In the genomic region with DNA sequence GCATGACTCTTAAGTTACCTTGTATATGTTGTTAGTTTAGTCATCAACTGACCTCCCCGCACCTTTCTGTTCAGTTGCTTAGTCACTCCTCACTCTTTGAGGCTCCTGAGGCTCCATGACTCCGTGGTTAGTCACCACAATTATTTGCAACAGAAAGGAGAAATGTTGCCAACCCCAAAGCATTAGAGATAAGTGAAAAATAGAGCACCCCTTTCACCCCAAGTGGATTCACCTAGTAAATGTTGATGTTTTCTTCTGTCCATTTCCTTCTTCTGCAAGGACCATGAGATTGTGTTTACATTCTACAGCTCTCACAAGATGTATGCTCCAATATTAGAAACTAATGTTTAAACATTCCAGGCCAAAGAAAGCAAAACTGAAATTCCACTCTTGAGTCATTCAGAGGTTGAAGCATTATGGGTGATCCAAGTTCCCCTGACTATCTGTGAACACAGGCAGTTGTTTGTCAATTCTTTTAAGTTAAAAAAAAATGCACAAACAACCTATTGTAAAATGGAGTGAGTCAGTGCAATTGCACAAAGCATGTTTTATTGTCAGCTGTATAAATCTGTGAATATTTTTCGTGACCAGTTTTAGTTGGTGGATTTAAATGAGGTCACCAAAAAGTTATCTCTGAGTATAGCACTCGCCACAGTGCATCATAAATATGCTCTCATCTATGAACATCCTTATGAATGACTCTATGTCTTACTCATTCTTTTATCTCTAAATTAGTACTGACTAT, we compare ENCODE assay signal across 9 cellular contexts.
DNase-seq lines count a peak whose midpoint lies in the region; ATAC-seq and TF ChIP-seq lines count a peak whose summit lies in the region.
"Had no signal": no experiment of that assay in that cellular context is flagged by ENCODE, and none has a peak within 500 bp of the region (broad histone marks: within the 10 kb centered on the region; RNA-seq: fewer than 3 reads in every experiment).

No MANE protein-coding gene starts in this region.

- TF ChIP-seq CTCF in HFFc6 (IDR thresholded peaks at IDR 0.05): no peak
- TF ChIP-seq CTCF in OCI-LY3 (IDR thresholded peaks at IDR 0.05; ENCODE audit: low read depth, low read length): no peak

- no peak overlapping the region for H3K27ac ChIP-seq in OCI-LY3 (ENCODE audit: low read length)

- no peaks in the 10 kb centered on the region for H4K20me1 ChIP-seq in OCI-LY3 (ENCODE audit: insufficient read depth, low read length)

- peak overlapping the region; percentile 95 for H3K27ac Mint-ChIP-seq in HFFc6
- H3K27ac Mint-ChIP-seq: dendritic cell treated with granulocyte-macrophage colony-stimulating factor and Interleukin-4, amounts not matched to agents 40 ng/mL and 50 ng/mL, for 4 days had no signal

- H3K79me2 ChIP-seq in OCI-LY3 (ENCODE audit: low read length): no peaks in the 10 kb centered on the region

- ATAC-seq in GM21447 (IDR thresholded peaks at IDR 0.05; ENCODE audit: unreplicated experiment): no peak

- peaks cover 66% of the 10 kb centered on the region for H3K4me1 Mint-ChIP-seq in HFFc6 (ENCODE audit: low read depth)

- H3K9me3 ChIP-seq in OCI-LY3 (ENCODE audit: insufficient read depth, low read length): no peaks in the 10 kb centered on the region

- no peak overlapping the region for H2AFZ ChIP-seq in OCI-LY3 (ENCODE audit: low read depth, low read length)

- no peaks in the 10 kb centered on the region for H3K27me3 Mint-ChIP-seq in HFFc6 (ENCODE audit: insufficient read depth)
- H3K27me3 Mint-ChIP-seq: dendritic cell treated with granulocyte-macrophage colony-stimulating factor and Interleukin-4, amounts not matched to agents 40 ng/mL and 50 ng/mL, for 4 days had no signal

- H3K9ac ChIP-seq in OCI-LY3 (ENCODE audit: low read length): no peak overlapping the region

- in situ Hi-C loops in Caki2 (cut with HindIII; ENCODE audit: low pct_unique_long_range_greater_than_20kb, low sequenced_read_pairs): no loop called here

- no peaks in the 10 kb centered on the region for H3K36me3 ChIP-seq in OCI-LY3 (replicated peaks; ENCODE audit: low read depth, low read length)

- H3K9me3 Mint-ChIP-seq in HFFc6: no peaks in the 10 kb centered on the region
- H3K9me3 Mint-ChIP-seq: dendritic cell treated with granulocyte-macrophage colony-stimulating factor and Interleukin-4, amounts not matched to agents 40 ng/mL and 50 ng/mL, for 4 days had no signal

- peak overlapping the region; percentile 1; the same call in 1 of the 2 replicates for H3K4me2 ChIP-seq in OCI-LY3 (ENCODE audit: low read length)

- DNase-seq in Caki2 (ENCODE audit: low read depth): peak; percentile 94
- DNase-seq in HFFc6: peak; percentile 92
- DNase-seq in globus pallidus (ENCODE audit: low spot score): peak; percentile 86
- no peak for DNase-seq in NCI-H748 (lab: John Stamatoyannopoulos, UW; ENCODE audit: unreplicated experiment)
- no peak for DNase-seq in NCI-H345 (lab: John Stamatoyannopoulos, UW)
- no peak for DNase-seq in KG1 (lab: John Stamatoyannopoulos, UW)

- no peaks in the 10 kb centered on the region for H3K27me3 ChIP-seq in OCI-LY3 (ENCODE audit: low read depth, low read length)

- H3K4me1 ChIP-seq in OCI-LY3 (ENCODE audit: low read length): peaks cover 8% of the 10 kb centered on the region

- peaks cover 5% of the 10 kb centered on the region; the same call in 1 of the 2 replicates for H3K36me3 Mint-ChIP-seq in HFFc6 (ENCODE audit: low read depth)

- H3K4me3 ChIP-seq in OCI-LY3 (ENCODE audit: low read length): no peak overlapping the region

- H3K4me3 Mint-ChIP-seq in HFFc6: peak overlapping the region; percentile 43
- H3K4me3 Mint-ChIP-seq: dendritic cell treated with granulocyte-macrophage colony-stimulating factor and Interleukin-4, amounts not matched to agents 40 ng/mL and 50 ng/mL, for 4 days had no signal

Comparison
In these comparisons a context has a peak if more than half of its experiments do, and no peak if none do; other contexts are left out.
1. DNase-seq: peak in Caki2 (single experiment), HFFc6 (single experiment) and globus pallidus (single experiment); none in NCI-H748 (single experiment), NCI-H345 (single experiment) and KG1 (single experiment).